In genomic region chr1:178052650-178053461, GRCh38 we compare ENCODE assay signal across 11 cellular contexts. TPM values are rescaled to one million over a fixed set of nuclear protein-coding genes. Genes with fewer than 3 reads are reported as not detected.
DNase-seq lines count a peak whose midpoint lies in the region; ATAC-seq lines count a peak whose summit lies in the region.
"Had no signal": no experiment of that assay in that cellular context is flagged by ENCODE, and none has a peak within 500 bp of the region (broad histone marks: within the 10 kb centered on the region; RNA-seq: fewer than 3 reads in every experiment).

No MANE protein-coding gene starts in this region.

- intact Hi-C loops in activated T-helper 2 cell treated with anti-CD3 and anti-CD28 coated beads, Interferon-gamma antibody, Interleukin-2, Interleukin-4, amounts not matched to agents 10 μg/mL and 5 μg/mL and 100 μg/mL, durations not matched to agents 14 hours and 24 hours and 36 hours (cut with micrococcal nuclease) = no loop called here

- no peak overlapping the region for H3K4me3 Mint-ChIP-seq in activated T-helper 2 cell treated with anti-CD3 and anti-CD28 coated beads, Interferon-gamma antibody, Interleukin-2, Interleukin-4, amounts not matched to agents 10 μg/mL and 5 μg/mL and 100 μg/mL, durations not matched to agents 14 hours and 24 hours and 36 hours (ENCODE audit: low read depth)
- H3K4me3 Mint-ChIP-seq: activated B cell treated with CpG ODN at 0.5 μM for 24 hours; activated naive CD4-positive, alpha-beta T cell treated with anti-CD3 and anti-CD28 coated beads, Interleukin-2, amount 10 ng/mL, durations not matched to agents 7 days and 5 days; stimulated activated naive CD8-positive, alpha-beta T cell treated with anti-CD3 and anti-CD28 coated beads, Interleukin-15, Interleukin-2, amounts not matched to agents 100 ng/mL and 50 ng/mL, for 24 hours had no signal

- H3K9me3 Mint-ChIP-seq in activated T-helper 2 cell treated with anti-CD3 and anti-CD28 coated beads, Interferon-gamma antibody, Interleukin-2, Interleukin-4, amounts not matched to agents 10 μg/mL and 5 μg/mL and 100 μg/mL, durations not matched to agents 14 hours and 24 hours and 36 hours = no peaks in the 10 kb centered on the region
- H3K9me3 Mint-ChIP-seq: activated B cell treated with CpG ODN at 0.5 μM for 24 hours; activated naive CD4-positive, alpha-beta T cell treated with anti-CD3 and anti-CD28 coated beads, Interleukin-2, amount 10 ng/mL, durations not matched to agents 7 days and 5 days had no signal

- no peak overlapping the region for H3K4me3 ChIP-seq in skin epidermis

- no peaks in the 10 kb centered on the region for H3K27me3 Mint-ChIP-seq in activated T-helper 2 cell treated with anti-CD3 and anti-CD28 coated beads, Interferon-gamma antibody, Interleukin-2, Interleukin-4, amounts not matched to agents 10 μg/mL and 5 μg/mL and 100 μg/mL, durations not matched to agents 14 hours and 24 hours and 36 hours (ENCODE audit: low read depth)
- H3K27me3 Mint-ChIP-seq: activated naive CD4-positive, alpha-beta T cell treated with anti-CD3 and anti-CD28 coated beads, Interleukin-2, amount 10 ng/mL, durations not matched to agents 7 days and 5 days; stimulated activated naive CD8-positive, alpha-beta T cell treated with anti-CD3 and anti-CD28 coated beads, Interleukin-15, Interleukin-2, amounts not matched to agents 100 ng/mL and 50 ng/mL, for 24 hours had no signal

- no peak for ATAC-seq in HG03025 (IDR thresholded peaks at IDR 0.05; ENCODE audit: low FRiP score, unreplicated experiment)
- no peak for ATAC-seq in GM18511 (IDR thresholded peaks at IDR 0.05; ENCODE audit: unreplicated experiment)

- H3K36me3 Mint-ChIP-seq in activated T-helper 2 cell treated with anti-CD3 and anti-CD28 coated beads, Interferon-gamma antibody, Interleukin-2, Interleukin-4, amounts not matched to agents 10 μg/mL and 5 μg/mL and 100 μg/mL, durations not matched to agents 14 hours and 24 hours and 36 hours (ENCODE audit: low read depth) = no peaks in the 10 kb centered on the region
- H3K36me3 Mint-ChIP-seq: activated naive CD4-positive, alpha-beta T cell treated with anti-CD3 and anti-CD28 coated beads, Interleukin-2, amount 10 ng/mL, durations not matched to agents 7 days and 5 days had no signal

- H3K27ac Mint-ChIP-seq in activated T-helper 2 cell treated with anti-CD3 and anti-CD28 coated beads, Interferon-gamma antibody, Interleukin-2, Interleukin-4, amounts not matched to agents 10 μg/mL and 5 μg/mL and 100 μg/mL, durations not matched to agents 14 hours and 24 hours and 36 hours = no peak overlapping the region
- H3K27ac Mint-ChIP-seq: activated B cell treated with CpG ODN at 0.5 μM for 24 hours; activated naive CD4-positive, alpha-beta T cell treated with anti-CD3 and anti-CD28 coated beads, Interleukin-2, amount 10 ng/mL, durations not matched to agents 7 days and 5 days; stimulated activated naive CD8-positive, alpha-beta T cell treated with anti-CD3 and anti-CD28 coated beads, Interleukin-15, Interleukin-2, amounts not matched to agents 100 ng/mL and 50 ng/mL, for 24 hours had no signal

- H3K27ac ChIP-seq in skin epidermis = peak overlapping the region in 11 of 21 experiments; percentile 2 to 82 (median 32)
- H3K27ac ChIP-seq: HL-60 had no signal

- no peaks in the 10 kb centered on the region for H3K4me1 Mint-ChIP-seq in activated T-helper 2 cell treated with anti-CD3 and anti-CD28 coated beads, Interferon-gamma antibody, Interleukin-2, Interleukin-4, amounts not matched to agents 10 μg/mL and 5 μg/mL and 100 μg/mL, durations not matched to agents 14 hours and 24 hours and 36 hours (ENCODE audit: low read depth)
- H3K4me1 Mint-ChIP-seq: activated naive CD4-positive, alpha-beta T cell treated with anti-CD3 and anti-CD28 coated beads, Interleukin-2, amount 10 ng/mL, durations not matched to agents 7 days and 5 days had no signal

- peak; percentile 30 for DNase-seq in HT1080 (ENCODE audit: low read depth)
- peak; percentile 18 for DNase-seq in UCSD-AML1 (lab: John Stamatoyannopoulos, UW; ENCODE audit: unreplicated experiment)
- peak; percentile 43 for DNase-seq in kidney glomerular epithelial cell (lab: John Stamatoyannopoulos, UW)
- DNase-seq in activated T-helper 2 cell treated with anti-CD3 and anti-CD28 coated beads, Interferon-gamma antibody, Interleukin-2, Interleukin-4, amounts not matched to agents 10 μg/mL and 5 μg/mL and 100 μg/mL, durations not matched to agents 14 hours and 24 hours and 36 hours (ENCODE audit: low spot score) = no peak
- DNase-seq: activated B cell treated with CpG ODN at 0.5 μM for 24 hours; activated naive CD4-positive, alpha-beta T cell treated with anti-CD3 and anti-CD28 coated beads, Interleukin-2, amount 10 ng/mL, durations not matched to agents 7 days and 5 days had no signal

RNA-seq across cellular contexts. Expression of gene RASAL2, which starts 41.0 kb away (rescaled TPM):
- 28.7 and 29.7 TPM in 2 replicates for total RNA-seq in HT1080 (2014; rRNA removed; shearing (Covaris generic))
- 13.2 and 20.6 TPM in 2 replicates for polyA plus RNA-seq in HT1080 (2015; cell fraction: cytosol; rRNA removed)
- polyA plus RNA-seq in HT1080 (2015; cell fraction: nucleus; rRNA removed) = 53.4 and 60.6 TPM in 2 replicates
- total RNA-seq in activated T-helper 2 cell treated with anti-CD3 and anti-CD28 coated beads, Interferon-gamma antibody, Interleukin-2, Interleukin-4, amounts not matched to agents 10 μg/mL and 5 μg/mL and 100 μg/mL, durations not matched to agents 14 hours and 24 hours and 36 hours = 0.37 and 0.43 TPM in 2 replicates

Comparison
In these comparisons a context has a peak if more than half of its experiments do, and no peak if none do; other contexts are left out.
1. RNA of gene RASAL2, which starts 41.0 kb away (total RNA-seq): 28.7 to 29.7 TPM in HT1080; 0.37 to 0.43 TPM in activated T-helper 2 cell treated with anti-CD3 and anti-CD28 coated beads, Interferon-gamma antibody, Interleukin-2, Interleukin-4, amounts not matched to agents 10 μg/mL and 5 μg/mL and 100 μg/mL, durations not matched to agents 14 hours and 24 hours and 36 hours; every median in the first group is over 10 times any median in the second.